In the genomic region with DNA sequence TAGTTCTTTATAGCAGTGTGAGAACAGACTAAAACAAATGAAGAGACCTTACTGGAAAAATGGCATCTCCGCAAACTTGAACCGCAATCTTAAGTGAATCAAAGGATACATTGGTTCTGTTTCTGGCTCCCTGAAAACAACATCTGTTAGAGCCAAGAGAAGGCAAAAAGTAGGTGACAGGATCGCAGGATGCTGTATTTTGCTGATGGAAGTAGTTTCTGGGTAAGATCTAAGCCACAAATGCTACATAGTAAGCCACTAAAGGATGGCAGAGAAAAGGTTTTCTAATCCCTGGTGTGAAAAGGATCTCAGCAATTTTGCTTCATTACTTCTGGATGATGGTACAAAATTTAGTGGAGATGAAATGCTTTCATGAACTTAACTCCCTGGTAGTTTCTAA, we compare ENCODE assay signal across 29 cellular contexts.
"Had no signal": no experiment of that assay in that cellular context is flagged by ENCODE, and none has a peak within 500 bp of the region (broad histone marks: within the 10 kb centered on the region; RNA-seq: fewer than 3 reads in every experiment).

No MANE protein-coding gene starts in this region.

- H3K4me1 ChIP-seq: colonic mucosa, esophagus muscularis mucosa, esophagus squamous epithelium, foreskin keratinocyte, gastrocnemius medialis, gastroesophageal sphincter had no signal

- H3K79me2 ChIP-seq: hepatocyte had no signal

- FAIRE-seq: endometrium, endothelial cell of umbilical vein, frontal cortex had no signal

- H3K9me3 Mint-ChIP-seq: dendritic cell treated with granulocyte-macrophage colony-stimulating factor and Interleukin-4, amounts not matched to agents 40 ng/mL and 50 ng/mL, for 4 days; effector memory CD8-positive, alpha-beta T cell; endodermal cell had no signal

- H3K4me3 Mint-ChIP-seq: dendritic cell treated with granulocyte-macrophage colony-stimulating factor and Interleukin-4, amounts not matched to agents 40 ng/mL and 50 ng/mL, for 4 days; effector memory CD8-positive, alpha-beta T cell; endodermal cell had no signal

- H2AFZ ChIP-seq: hepatocyte had no signal

- H3K27ac ChIP-seq: colonic mucosa, coronary artery, dorsolateral prefrontal cortex, epithelial cell of prostate, esophagus muscularis mucosa, esophagus squamous epithelium, foreskin keratinocyte, gastrocnemius medialis, gastroesophageal sphincter, heart left ventricle, heart right ventricle, hepatocyte had no signal

- H3K4me3 ChIP-seq: colonic mucosa, coronary artery, dorsolateral prefrontal cortex, esophagus muscularis mucosa, esophagus squamous epithelium, gastrocnemius medialis, gastroesophageal sphincter, heart left ventricle, heart right ventricle, hepatocyte had no signal

- H3K9me3 ChIP-seq: colonic mucosa, esophagus muscularis mucosa, esophagus squamous epithelium, gastrocnemius medialis, gastroesophageal sphincter, heart left ventricle, heart right ventricle had no signal

- H3K36me3 ChIP-seq: colonic mucosa, esophagus muscularis mucosa, esophagus squamous epithelium, gastrocnemius medialis, gastroesophageal sphincter, heart left ventricle, heart right ventricle had no signal

- H3K27ac Mint-ChIP-seq: dendritic cell treated with granulocyte-macrophage colony-stimulating factor and Interleukin-4, amounts not matched to agents 40 ng/mL and 50 ng/mL, for 4 days; effector memory CD8-positive, alpha-beta T cell; endodermal cell had no signal

- H3K4me2 ChIP-seq: hepatocyte had no signal

- DNase-seq: colonic mucosa; cortex of kidney; dermis blood vessel endothelial cell; dorsolateral prefrontal cortex; effector CD4-positive, alpha-beta T cell; effector CD8-positive, alpha-beta T cell; effector memory CD4-positive, alpha-beta T cell; effector memory CD8-positive, alpha-beta T cell; endodermal cell; erythroblast; esophagus squamous epithelium; foreskin fibroblast; foreskin keratinocyte; foreskin melanocyte; gastrocnemius medialis; glutamatergic neuron; head of caudate nucleus; heart left ventricle; heart right ventricle had no signal

- H3K27me3 Mint-ChIP-seq: dendritic cell treated with granulocyte-macrophage colony-stimulating factor and Interleukin-4, amounts not matched to agents 40 ng/mL and 50 ng/mL, for 4 days had no signal

- H3K27me3 ChIP-seq: colonic mucosa, dorsolateral prefrontal cortex, esophagus muscularis mucosa, gastrocnemius medialis, gastroesophageal sphincter, heart left ventricle, hepatocyte had no signal

- ATAC-seq: effector memory CD8-positive, alpha-beta T cell; esophagus mucosa; foreskin keratinocyte; gastrocnemius medialis; gastroesophageal sphincter; heart left ventricle; heart right ventricle had no signal
